Comparison of ENCODE assay signal across 1 cellular context in genomic region chr20:31738729-31739549, GRCh38.
A peak's percentile ranks its signal among the peaks of the same experiment; 100 is the strongest.
TF ChIP-seq lines count a peak whose summit lies in the region.

A gene with protein sequence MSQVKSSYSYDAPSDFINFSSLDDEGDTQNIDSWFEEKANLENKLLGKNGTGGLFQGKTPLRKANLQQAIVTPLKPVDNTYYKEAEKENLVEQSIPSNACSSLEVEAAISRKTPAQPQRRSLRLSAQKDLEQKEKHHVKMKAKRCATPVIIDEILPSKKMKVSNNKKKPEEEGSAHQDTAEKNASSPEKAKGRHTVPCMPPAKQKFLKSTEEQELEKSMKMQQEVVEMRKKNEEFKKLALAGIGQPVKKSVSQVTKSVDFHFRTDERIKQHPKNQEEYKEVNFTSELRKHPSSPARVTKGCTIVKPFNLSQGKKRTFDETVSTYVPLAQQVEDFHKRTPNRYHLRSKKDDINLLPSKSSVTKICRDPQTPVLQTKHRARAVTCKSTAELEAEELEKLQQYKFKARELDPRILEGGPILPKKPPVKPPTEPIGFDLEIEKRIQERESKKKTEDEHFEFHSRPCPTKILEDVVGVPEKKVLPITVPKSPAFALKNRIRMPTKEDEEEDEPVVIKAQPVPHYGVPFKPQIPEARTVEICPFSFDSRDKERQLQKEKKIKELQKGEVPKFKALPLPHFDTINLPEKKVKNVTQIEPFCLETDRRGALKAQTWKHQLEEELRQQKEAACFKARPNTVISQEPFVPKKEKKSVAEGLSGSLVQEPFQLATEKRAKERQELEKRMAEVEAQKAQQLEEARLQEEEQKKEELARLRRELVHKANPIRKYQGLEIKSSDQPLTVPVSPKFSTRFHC (plus strand): TSS chr20:31739290. CDS start chr20:31757477, 18,187 bp downstream.

TF ChIP-seq in HepG2, 621 proteins besides CTCF, POLR2A, EP300 and RAD21 (continued from another document):
- TF ChIP-seq SRSF1 (optimal IDR thresholded peaks at IDR 0.05; ENCODE audit: low read depth, low read length) (peak; percentile 7), GPN1 (CRISPR knock-in tag; IDR thresholded peaks at IDR 0.05; ENCODE audit: borderline replicate concordance) (0 out of 2 replicates have a peak, but pooled peaks have one; percentile 89), FLYWCH1 (CRISPR knock-in tag; IDR thresholded peaks at IDR 0.05) (peak; percentile 91), ZNF609 (CRISPR knock-in tag; IDR thresholded peaks at IDR 0.05; ENCODE audit: borderline replicate concordance) (0 out of 2 replicates have a peak, but pooled peaks have one; percentile 20), DMTF1 (CRISPR knock-in tag; IDR thresholded peaks at IDR 0.05) (no peak; the same call in 1 of the 2 replicates), ZNF891 (CRISPR knock-in tag; IDR thresholded peaks at IDR 0.05) (peak; percentile 97), MBNL3 (CRISPR knock-in tag; conservative IDR thresholded peaks at IDR 0.05) (no peak), ELF4 (CRISPR knock-in tag; IDR thresholded peaks at IDR 0.05; ENCODE audit: borderline replicate concordance) (peak; percentile 97), CENPT (CRISPR knock-in tag; IDR thresholded peaks at IDR 0.05; ENCODE audit: low read depth) (peak; percentile 89), BCLAF1 (IDR thresholded peaks at IDR 0.05) (no peak), BHLHE40 (IDR thresholded peaks at IDR 0.05; ENCODE audit: low read length) (no peak), SUZ12 (IDR thresholded peaks at IDR 0.05; ENCODE audit: low read depth, low read length) (0 out of 2 replicates have a peak, but pooled peaks have one; percentile 31), TAF15 (IDR thresholded peaks at IDR 0.05; ENCODE audit: low read depth, low read length, poor library complexity, severe bottlenecking) (no peak), HOXA9 (CRISPR knock-in tag; IDR thresholded peaks at IDR 0.05; ENCODE audit: borderline replicate concordance) (peak; percentile 99; the same call in 1 of the 2 replicates), ELK4 (CRISPR knock-in tag; IDR thresholded peaks at IDR 0.05; ENCODE audit: borderline replicate concordance) (0 out of 2 replicates have a peak, but pooled peaks have one; percentile 48), PAX8 (CRISPR knock-in tag; IDR thresholded peaks at IDR 0.05; ENCODE audit: borderline replicate concordance) (peak; percentile 69; the same call in 1 of the 2 replicates), ZNF441 (CRISPR knock-in tag; IDR thresholded peaks at IDR 0.05; ENCODE audit: borderline replicate concordance) (peak; percentile 33; the same call in 1 of the 2 replicates), ZNF230 (CRISPR knock-in tag; IDR thresholded peaks at IDR 0.05) (peak; percentile 82), ZNF101 (CRISPR knock-in tag; IDR thresholded peaks at IDR 0.05; ENCODE audit: borderline replicate concordance, low read depth) (no peak; the same call in 1 of the 2 replicates), TMF1 (CRISPR knock-in tag; IDR thresholded peaks at IDR 0.05; ENCODE audit: low read depth) (peak; percentile 96)
- TF ChIP-seq, protein P1, sequence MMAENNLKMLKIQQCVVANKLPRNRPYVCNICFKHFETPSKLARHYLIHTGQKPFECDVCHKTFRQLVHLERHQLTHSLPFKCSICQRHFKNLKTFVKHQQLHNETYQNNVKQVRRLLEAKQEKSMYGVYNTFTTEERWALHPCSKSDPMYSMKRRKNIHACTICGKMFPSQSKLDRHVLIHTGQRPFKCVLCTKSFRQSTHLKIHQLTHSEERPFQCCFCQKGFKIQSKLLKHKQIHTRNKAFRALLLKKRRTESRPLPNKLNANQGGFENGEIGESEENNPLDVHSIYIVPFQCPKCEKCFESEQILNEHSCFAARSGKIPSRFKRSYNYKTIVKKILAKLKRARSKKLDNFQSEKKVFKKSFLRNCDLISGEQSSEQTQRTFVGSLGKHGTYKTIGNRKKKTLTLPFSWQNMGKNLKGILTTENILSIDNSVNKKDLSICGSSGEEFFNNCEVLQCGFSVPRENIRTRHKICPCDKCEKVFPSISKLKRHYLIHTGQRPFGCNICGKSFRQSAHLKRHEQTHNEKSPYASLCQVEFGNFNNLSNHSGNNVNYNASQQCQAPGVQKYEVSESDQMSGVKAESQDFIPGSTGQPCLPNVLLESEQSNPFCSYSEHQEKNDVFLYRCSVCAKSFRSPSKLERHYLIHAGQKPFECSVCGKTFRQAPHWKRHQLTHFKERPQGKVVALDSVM (CRISPR knock-in tag; IDR thresholded peaks at IDR 0.05), result peak; percentile 67
- TF ChIP-seq, protein P2, sequence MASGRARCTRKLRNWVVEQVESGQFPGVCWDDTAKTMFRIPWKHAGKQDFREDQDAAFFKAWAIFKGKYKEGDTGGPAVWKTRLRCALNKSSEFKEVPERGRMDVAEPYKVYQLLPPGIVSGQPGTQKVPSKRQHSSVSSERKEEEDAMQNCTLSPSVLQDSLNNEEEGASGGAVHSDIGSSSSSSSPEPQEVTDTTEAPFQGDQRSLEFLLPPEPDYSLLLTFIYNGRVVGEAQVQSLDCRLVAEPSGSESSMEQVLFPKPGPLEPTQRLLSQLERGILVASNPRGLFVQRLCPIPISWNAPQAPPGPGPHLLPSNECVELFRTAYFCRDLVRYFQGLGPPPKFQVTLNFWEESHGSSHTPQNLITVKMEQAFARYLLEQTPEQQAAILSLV (CRISPR knock-in tag; IDR thresholded peaks at IDR 0.05; ENCODE audit: borderline replicate concordance), result peak; percentile 90; the same call in 1 of the 2 replicates
- TF ChIP-seq, protein P3, sequence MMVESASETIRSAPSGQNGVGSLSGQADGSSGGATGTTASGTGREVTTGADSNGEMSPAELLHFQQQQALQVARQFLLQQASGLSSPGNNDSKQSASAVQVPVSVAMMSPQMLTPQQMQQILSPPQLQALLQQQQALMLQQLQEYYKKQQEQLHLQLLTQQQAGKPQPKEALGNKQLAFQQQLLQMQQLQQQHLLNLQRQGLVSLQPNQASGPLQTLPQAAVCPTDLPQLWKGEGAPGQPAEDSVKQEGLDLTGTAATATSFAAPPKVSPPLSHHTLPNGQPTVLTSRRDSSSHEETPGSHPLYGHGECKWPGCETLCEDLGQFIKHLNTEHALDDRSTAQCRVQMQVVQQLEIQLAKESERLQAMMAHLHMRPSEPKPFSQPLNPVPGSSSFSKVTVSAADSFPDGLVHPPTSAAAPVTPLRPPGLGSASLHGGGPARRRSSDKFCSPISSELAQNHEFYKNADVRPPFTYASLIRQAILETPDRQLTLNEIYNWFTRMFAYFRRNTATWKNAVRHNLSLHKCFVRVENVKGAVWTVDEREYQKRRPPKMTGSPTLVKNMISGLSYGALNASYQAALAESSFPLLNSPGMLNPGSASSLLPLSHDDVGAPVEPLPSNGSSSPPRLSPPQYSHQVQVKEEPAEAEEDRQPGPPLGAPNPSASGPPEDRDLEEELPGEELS (CRISPR knock-in tag; IDR thresholded peaks at IDR 0.05), result peak; percentile 59
